1 cellular context compared by ENCODE assay signal in genomic region chr15:98142584-98142983, GRCh38.
TF ChIP-seq lines count a peak whose summit lies in the region.

No MANE protein-coding gene starts in this region.

TF ChIP-seq in GM23338, 12 proteins besides CTCF, POLR2A, EP300 and RAD21 (continued from another document):
- TF ChIP-seq, protein P1, sequence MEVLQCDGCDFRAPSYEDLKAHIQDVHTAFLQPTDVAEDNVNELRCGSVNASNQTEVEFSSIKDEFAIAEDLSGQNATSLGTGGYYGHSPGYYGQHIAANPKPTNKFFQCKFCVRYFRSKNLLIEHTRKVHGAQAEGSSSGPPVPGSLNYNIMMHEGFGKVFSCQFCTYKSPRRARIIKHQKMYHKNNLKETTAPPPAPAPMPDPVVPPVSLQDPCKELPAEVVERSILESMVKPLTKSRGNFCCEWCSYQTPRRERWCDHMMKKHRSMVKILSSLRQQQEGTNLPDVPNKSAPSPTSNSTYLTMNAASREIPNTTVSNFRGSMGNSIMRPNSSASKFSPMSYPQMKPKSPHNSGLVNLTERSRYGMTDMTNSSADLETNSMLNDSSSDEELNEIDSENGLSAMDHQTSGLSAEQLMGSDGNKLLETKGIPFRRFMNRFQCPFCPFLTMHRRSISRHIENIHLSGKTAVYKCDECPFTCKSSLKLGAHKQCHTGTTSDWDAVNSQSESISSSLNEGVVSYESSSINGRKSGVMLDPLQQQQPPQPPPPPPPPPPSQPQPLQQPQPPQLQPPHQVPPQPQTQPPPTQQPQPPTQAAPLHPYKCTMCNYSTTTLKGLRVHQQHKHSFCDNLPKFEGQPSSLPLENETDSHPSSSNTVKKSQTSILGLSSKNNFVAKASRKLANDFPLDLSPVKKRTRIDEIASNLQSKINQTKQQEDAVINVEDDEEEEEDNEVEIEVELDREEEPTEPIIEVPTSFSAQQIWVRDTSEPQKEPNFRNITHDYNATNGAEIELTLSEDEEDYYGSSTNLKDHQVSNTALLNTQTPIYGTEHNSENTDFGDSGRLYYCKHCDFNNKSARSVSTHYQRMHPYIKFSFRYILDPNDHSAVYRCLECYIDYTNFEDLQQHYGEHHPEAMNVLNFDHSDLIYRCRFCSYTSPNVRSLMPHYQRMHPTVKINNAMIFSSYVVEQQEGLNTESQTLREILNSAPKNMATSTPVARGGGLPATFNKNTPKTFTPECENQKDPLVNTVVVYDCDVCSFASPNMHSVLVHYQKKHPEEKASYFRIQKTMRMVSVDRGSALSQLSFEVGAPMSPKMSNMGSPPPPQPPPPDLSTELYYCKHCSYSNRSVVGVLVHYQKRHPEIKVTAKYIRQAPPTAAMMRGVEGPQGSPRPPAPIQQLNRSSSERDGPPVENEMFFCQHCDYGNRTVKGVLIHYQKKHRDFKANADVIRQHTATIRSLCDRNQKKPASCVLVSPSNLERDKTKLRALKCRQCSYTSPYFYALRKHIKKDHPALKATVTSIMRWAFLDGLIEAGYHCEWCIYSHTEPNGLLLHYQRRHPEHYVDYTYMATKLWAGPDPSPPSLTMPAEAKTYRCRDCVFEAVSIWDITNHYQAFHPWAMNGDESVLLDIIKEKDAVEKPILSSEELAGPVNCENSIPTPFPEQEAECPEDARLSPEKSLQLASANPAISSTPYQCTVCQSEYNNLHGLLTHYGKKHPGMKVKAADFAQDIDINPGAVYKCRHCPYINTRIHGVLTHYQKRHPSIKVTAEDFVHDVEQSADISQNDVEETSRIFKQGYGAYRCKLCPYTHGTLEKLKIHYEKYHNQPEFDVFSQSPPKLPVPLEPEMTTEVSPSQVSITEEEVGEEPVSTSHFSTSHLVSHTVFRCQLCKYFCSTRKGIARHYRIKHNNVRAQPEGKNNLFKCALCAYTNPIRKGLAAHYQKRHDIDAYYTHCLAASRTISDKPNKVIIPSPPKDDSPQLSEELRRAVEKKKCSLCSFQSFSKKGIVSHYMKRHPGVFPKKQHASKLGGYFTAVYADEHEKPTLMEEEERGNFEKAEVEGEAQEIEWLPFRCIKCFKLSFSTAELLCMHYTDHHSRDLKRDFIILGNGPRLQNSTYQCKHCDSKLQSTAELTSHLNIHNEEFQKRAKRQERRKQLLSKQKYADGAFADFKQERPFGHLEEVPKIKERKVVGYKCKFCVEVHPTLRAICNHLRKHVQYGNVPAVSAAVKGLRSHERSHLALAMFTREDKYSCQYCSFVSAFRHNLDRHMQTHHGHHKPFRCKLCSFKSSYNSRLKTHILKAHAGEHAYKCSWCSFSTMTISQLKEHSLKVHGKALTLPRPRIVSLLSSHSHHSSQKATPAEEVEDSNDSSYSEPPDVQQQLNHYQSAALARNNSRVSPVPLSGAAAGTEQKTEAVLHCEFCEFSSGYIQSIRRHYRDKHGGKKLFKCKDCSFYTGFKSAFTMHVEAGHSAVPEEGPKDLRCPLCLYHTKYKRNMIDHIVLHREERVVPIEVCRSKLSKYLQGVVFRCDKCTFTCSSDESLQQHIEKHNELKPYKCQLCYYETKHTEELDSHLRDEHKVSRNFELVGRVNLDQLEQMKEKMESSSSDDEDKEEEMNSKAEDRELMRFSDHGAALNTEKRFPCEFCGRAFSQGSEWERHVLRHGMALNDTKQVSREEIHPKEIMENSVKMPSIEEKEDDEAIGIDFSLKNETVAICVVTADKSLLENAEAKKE (CRISPR knock-in tag; IDR thresholded peaks at IDR 0.05): no peak
- no peak for TF ChIP-seq JUNB (IDR thresholded peaks at IDR 0.05; ENCODE audit: unreplicated experiment)
- no peak for TF ChIP-seq NANOG (IDR thresholded peaks at IDR 0.05; ENCODE audit: borderline replicate concordance)
- TF ChIP-seq CREB1 (CRISPR knock-in tag; IDR thresholded peaks at IDR 0.05; ENCODE audit: low read depth): no peak
- TF ChIP-seq, protein P2, sequence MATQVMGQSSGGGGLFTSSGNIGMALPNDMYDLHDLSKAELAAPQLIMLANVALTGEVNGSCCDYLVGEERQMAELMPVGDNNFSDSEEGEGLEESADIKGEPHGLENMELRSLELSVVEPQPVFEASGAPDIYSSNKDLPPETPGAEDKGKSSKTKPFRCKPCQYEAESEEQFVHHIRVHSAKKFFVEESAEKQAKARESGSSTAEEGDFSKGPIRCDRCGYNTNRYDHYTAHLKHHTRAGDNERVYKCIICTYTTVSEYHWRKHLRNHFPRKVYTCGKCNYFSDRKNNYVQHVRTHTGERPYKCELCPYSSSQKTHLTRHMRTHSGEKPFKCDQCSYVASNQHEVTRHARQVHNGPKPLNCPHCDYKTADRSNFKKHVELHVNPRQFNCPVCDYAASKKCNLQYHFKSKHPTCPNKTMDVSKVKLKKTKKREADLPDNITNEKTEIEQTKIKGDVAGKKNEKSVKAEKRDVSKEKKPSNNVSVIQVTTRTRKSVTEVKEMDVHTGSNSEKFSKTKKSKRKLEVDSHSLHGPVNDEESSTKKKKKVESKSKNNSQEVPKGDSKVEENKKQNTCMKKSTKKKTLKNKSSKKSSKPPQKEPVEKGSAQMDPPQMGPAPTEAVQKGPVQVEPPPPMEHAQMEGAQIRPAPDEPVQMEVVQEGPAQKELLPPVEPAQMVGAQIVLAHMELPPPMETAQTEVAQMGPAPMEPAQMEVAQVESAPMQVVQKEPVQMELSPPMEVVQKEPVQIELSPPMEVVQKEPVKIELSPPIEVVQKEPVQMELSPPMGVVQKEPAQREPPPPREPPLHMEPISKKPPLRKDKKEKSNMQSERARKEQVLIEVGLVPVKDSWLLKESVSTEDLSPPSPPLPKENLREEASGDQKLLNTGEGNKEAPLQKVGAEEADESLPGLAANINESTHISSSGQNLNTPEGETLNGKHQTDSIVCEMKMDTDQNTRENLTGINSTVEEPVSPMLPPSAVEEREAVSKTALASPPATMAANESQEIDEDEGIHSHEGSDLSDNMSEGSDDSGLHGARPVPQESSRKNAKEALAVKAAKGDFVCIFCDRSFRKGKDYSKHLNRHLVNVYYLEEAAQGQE (IDR thresholded peaks at IDR 0.05; ENCODE audit: unreplicated experiment): no peak
- TF ChIP-seq, protein P3, sequence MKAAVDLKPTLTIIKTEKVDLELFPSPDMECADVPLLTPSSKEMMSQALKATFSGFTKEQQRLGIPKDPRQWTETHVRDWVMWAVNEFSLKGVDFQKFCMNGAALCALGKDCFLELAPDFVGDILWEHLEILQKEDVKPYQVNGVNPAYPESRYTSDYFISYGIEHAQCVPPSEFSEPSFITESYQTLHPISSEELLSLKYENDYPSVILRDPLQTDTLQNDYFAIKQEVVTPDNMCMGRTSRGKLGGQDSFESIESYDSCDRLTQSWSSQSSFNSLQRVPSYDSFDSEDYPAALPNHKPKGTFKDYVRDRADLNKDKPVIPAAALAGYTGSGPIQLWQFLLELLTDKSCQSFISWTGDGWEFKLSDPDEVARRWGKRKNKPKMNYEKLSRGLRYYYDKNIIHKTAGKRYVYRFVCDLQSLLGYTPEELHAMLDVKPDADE (IDR thresholded peaks at IDR 0.05): no peak
